In genomic region chr6:45420083-45420908, GRCh38 we compare ENCODE assay signal across 8 cellular contexts. TPM values are rescaled to one million over a fixed set of nuclear protein-coding genes. Genes with fewer than 3 reads are reported as not detected.
DNase-seq lines count a peak whose midpoint lies in the region; ATAC-seq and TF ChIP-seq lines count a peak whose summit lies in the region.

No MANE protein-coding gene starts in this region.

- H3K4me1 Mint-ChIP-seq in stimulated activated memory B cell treated with anti-CD40 and anti-IgM and Interleukin-4, amounts not matched to agents 10 μg/mL and 1 μg/mL and 100 μg/mL, for 72 hours: peaks cover 69% of the 10 kb centered on the region

- ATAC-seq in stimulated activated memory B cell treated with anti-CD40 and anti-IgM and Interleukin-4, amounts not matched to agents 10 μg/mL and 1 μg/mL and 100 μg/mL, for 72 hours: no peak
- ATAC-seq in HG02852 (IDR thresholded peaks at IDR 0.05; ENCODE audit: unreplicated experiment) (no peak), GM21526 (IDR thresholded peaks at IDR 0.05; ENCODE audit: low FRiP score, unreplicated experiment) (no peak), HG02588 (IDR thresholded peaks at IDR 0.05; ENCODE audit: unreplicated experiment) (no peak)

- H3K9me3 ChIP-seq in breast epithelium (no peaks in the 10 kb centered on the region), mesodermal cell (ENCODE audit: control insufficient read depth, low read length) (no peaks in the 10 kb centered on the region)

- peaks cover 0 to 22% of the 10 kb centered on the region in 2 donors for H3K27me3 ChIP-seq in breast epithelium

- no peak for TF ChIP-seq CTCF in breast epithelium (IDR thresholded peaks at IDR 0.05)

- H3K4me3 Mint-ChIP-seq in stimulated activated memory B cell treated with anti-CD40 and anti-IgM and Interleukin-4, amounts not matched to agents 10 μg/mL and 1 μg/mL and 100 μg/mL, for 72 hours: peak overlapping the region; percentile 77

- peak overlapping the region; percentile 44 for H3K27ac Mint-ChIP-seq in stimulated activated memory B cell treated with anti-CD40 and anti-IgM and Interleukin-4, amounts not matched to agents 10 μg/mL and 1 μg/mL and 100 μg/mL, for 72 hours

- TF ChIP-seq POLR2A in breast epithelium (IDR thresholded peaks at IDR 0.05): no peak

- no peaks in the 10 kb centered on the region for H3K36me3 Mint-ChIP-seq in stimulated activated memory B cell treated with anti-CD40 and anti-IgM and Interleukin-4, amounts not matched to agents 10 μg/mL and 1 μg/mL and 100 μg/mL, for 72 hours

- H3K27me3 Mint-ChIP-seq in stimulated activated memory B cell treated with anti-CD40 and anti-IgM and Interleukin-4, amounts not matched to agents 10 μg/mL and 1 μg/mL and 100 μg/mL, for 72 hours: peaks cover 79% of the 10 kb centered on the region

- DNase-seq in H4 (ENCODE audit: low spot score): peak; percentile 80
- DNase-seq in T follicular helper cell (ENCODE audit: low read depth): peak; percentile 36
- DNase-seq in breast epithelium (ENCODE audit: low spot score in 2 of 2): peak in 1 of 2 donors; percentile 34

- peak overlapping the region; percentile 66 to 72 for H3K27ac ChIP-seq in breast epithelium
- H3K27ac ChIP-seq in mesodermal cell (ENCODE audit: low read depth, low read length, severe bottlenecking): no peak overlapping the region

- H3K36me3 ChIP-seq in breast epithelium (no peaks in the 10 kb centered on the region), mesodermal cell (ENCODE audit: control insufficient read depth, insufficient read depth, low read length) (no peaks in the 10 kb centered on the region)

- no peaks in the 10 kb centered on the region for H3K9me3 Mint-ChIP-seq in stimulated activated memory B cell treated with anti-CD40 and anti-IgM and Interleukin-4, amounts not matched to agents 10 μg/mL and 1 μg/mL and 100 μg/mL, for 72 hours

- H3K4me1 ChIP-seq in breast epithelium (peaks cover 0 to 13% of the 10 kb centered on the region in 2 donors), mesodermal cell (ENCODE audit: control insufficient read depth, insufficient read depth, low read length, poor library complexity, severe bottlenecking) (peaks cover 24% of the 10 kb centered on the region)

- intact Hi-C loops in breast epithelium (cut with DNase I; ENCODE audit: low total_unique reads): loop anchor here (10.0 kb wide), 1 partner anchor 425 kb away; no protein-coding TSS in a partner anchor

- 2 to 5% methylated on average over 20 to 24 of the region's 40 CpGs for WGBS in mesodermal cell (ENCODE audit: insufficient coverage in 2 of 2), 2 experiments

- H3K4me3 ChIP-seq in breast epithelium (peak overlapping the region in 2 of 3 donors; percentile 76 to 93), mesodermal cell (ENCODE audit: extremely low read depth, insufficient read depth, low read length, poor library complexity, severe bottlenecking) (peak overlapping the region; percentile 75)

RNA-seq across cellular contexts. Expression of gene SUPT3H, which starts 42.6 kb away (rescaled TPM):
- 5.9 and 7.5 TPM in 2 replicates for total RNA-seq in H4 (2014; rRNA removed; shearing (Covaris generic))
- total RNA-seq in breast epithelium: 10 to 100 TPM in 2 of 3 donors, 1 to 10 TPM in 1; 6.9 to 15.1 (median 13.6) TPM
- 18.9 TPM for polyA plus RNA-seq in mesodermal cell (2013, experiment 1 of 2)
- polyA plus RNA-seq in mesodermal cell (2013, experiment 2 of 2): 25.7 TPM
